ENCODE assay signal across 13 cellular contexts in the genomic region with DNA sequence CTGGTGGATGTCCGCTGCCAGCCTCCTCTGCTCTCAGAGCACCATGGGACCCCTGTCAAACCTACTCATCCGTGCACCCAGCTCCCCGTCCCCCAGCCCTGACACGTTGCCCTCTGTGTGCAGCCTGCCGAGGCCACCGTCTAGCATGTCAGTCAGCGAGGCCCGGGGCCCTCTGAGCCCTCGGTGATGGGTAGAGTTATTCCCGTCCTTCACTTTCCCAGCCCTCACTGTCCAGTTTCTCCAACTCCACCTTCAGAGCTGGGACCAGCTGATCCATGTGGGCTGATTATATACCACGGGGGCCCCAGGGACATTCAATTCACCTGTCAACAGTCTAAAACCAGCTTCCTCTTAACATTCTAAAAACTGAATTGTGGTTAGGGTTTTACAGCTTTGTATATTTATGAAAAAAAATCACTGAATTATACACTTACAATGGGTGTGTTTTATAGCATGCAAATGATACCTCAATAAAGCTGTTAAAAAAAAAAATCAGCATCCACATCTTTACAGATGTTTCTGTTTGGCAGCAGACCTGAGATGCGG.
DNase-seq lines count a peak whose midpoint lies in the region; ATAC-seq, FAIRE-seq and TF ChIP-seq lines count a peak whose summit lies in the region.
"Had no signal": no experiment of that assay in that cellular context is flagged by ENCODE, and none has a peak within 500 bp of the region (broad histone marks: within the 10 kb centered on the region; RNA-seq: fewer than 3 reads in every experiment).

No MANE protein-coding gene starts in this region.

- H3K4me3 Mint-ChIP-seq in CD8-positive, alpha-beta T cell, result peak overlapping the region; percentile 79

- peak overlapping the region; percentile 7 for H3K4me3 ChIP-seq in CD8-positive, alpha-beta T cell (ENCODE audit: low read depth, low read length)
- no peak overlapping the region for H3K4me3 ChIP-seq in kidney (ENCODE audit: low read length in 2 of 2)
- H3K4me3 ChIP-seq: colonic mucosa had no signal

- H3K9me3 ChIP-seq in CD8-positive, alpha-beta T cell (ENCODE audit: low read length), result no peaks in the 10 kb centered on the region
- H3K9me3 ChIP-seq in kidney (ENCODE audit: control insufficient read depth in 1 of 2, low read length in 2 of 2), result no peaks in the 10 kb centered on the region
- H3K9me3 ChIP-seq: colonic mucosa had no signal

- CTCF ChIA-PET in CD8-positive, alpha-beta T cell (lab: Charles Lee), result interaction anchor here (0.6 to 14.1 kb wide), 11 partner anchors 15 to 1335 kb away, joined by 3 to 163 read pairs (median 10); a partner anchor contains a TSS

- peaks cover 21% of the 10 kb centered on the region for H3K36me3 ChIP-seq in CD8-positive, alpha-beta T cell (ENCODE audit: insufficient read depth, low read length)
- no peaks in the 10 kb centered on the region for H3K36me3 ChIP-seq in kidney (ENCODE audit: control insufficient read depth in 1 of 2, insufficient read depth in 2 of 2, low read length in 2 of 2)
- H3K36me3 ChIP-seq: colonic mucosa had no signal

- no peak for TF ChIP-seq CTCF in CD8-positive, alpha-beta T cell (IDR thresholded peaks at IDR 0.05)
- TF ChIP-seq CTCF in kidney (IDR thresholded peaks at IDR 0.05; ENCODE audit: borderline replicate concordance, extremely low read depth, insufficient read depth) (no peak), GM13977 (IDR thresholded peaks at IDR 0.05; ENCODE audit: extremely low read depth, insufficient read depth, missing control alignments) (no peak)

- H3K36me3 Mint-ChIP-seq in CD8-positive, alpha-beta T cell, result peaks cover 67% of the 10 kb centered on the region

- no peaks in the 10 kb centered on the region for H3K27me3 ChIP-seq in CD8-positive, alpha-beta T cell (ENCODE audit: insufficient read depth, low read length)
- H3K27me3 ChIP-seq: colonic mucosa had no signal

- H3K9me3 Mint-ChIP-seq in CD8-positive, alpha-beta T cell, result no peaks in the 10 kb centered on the region

- POLR2A ChIA-PET in CD8-positive, alpha-beta T cell (lab: Charles Lee), result interaction anchor here (0.6 to 5.9 kb wide), 21 partner anchors 12 to 153 kb away, joined by 3 to 33 read pairs (median 6); a partner anchor contains a TSS

- H3K27ac Mint-ChIP-seq in CD8-positive, alpha-beta T cell, result peak overlapping the region; percentile 94

- H3K4me1 ChIP-seq in CD8-positive, alpha-beta T cell (ENCODE audit: insufficient read depth, low read length), result peaks cover 81% of the 10 kb centered on the region
- peaks cover 9 to 14% of the 10 kb centered on the region in 2 donors for H3K4me1 ChIP-seq in kidney (ENCODE audit: control insufficient read depth in 1 of 2, insufficient read depth in 1 of 2, low read depth in 1 of 2, low read length in 2 of 2)
- H3K4me1 ChIP-seq: colonic mucosa had no signal

- H3K9ac ChIP-seq in kidney (ENCODE audit: low read length in 2 of 2), result no peak overlapping the region

- peak overlapping the region; percentile 18 for H3K27ac ChIP-seq in CD8-positive, alpha-beta T cell (ENCODE audit: low read depth, low read length)
- H3K27ac ChIP-seq in kidney (ENCODE audit: low read depth in 2 of 2, low read length in 2 of 2), result no peak overlapping the region
- H3K27ac ChIP-seq: colonic mucosa had no signal

- no peak for FAIRE-seq in kidney (lab: Jason Lieb, UNC)

- ATAC-seq in CD8-positive, alpha-beta T cell, result peak; percentile 25
- ATAC-seq in GM21825 (IDR thresholded peaks at IDR 0.05; ENCODE audit: unreplicated experiment), result no peak

- H3K27me3 Mint-ChIP-seq in CD8-positive, alpha-beta T cell (ENCODE audit: low read depth), result no peaks in the 10 kb centered on the region

- in situ Hi-C loops in GM13977 (cut with MboI; ENCODE audit: low pct_unique_long_range_greater_than_20kb, low sequenced_read_pairs, unreplicated experiment), result no loop called here

- intact Hi-C loops in CD8-positive, alpha-beta T cell (cut with DNase I, micrococcal nuclease), result loop anchor here in 1 of 2 experiments (5.0 kb wide), 1 partner anchor 41 kb away; no protein-coding TSS in a partner anchor
- intact Hi-C loops in kidney (cut with DNase I), result no loop called here

- H3K4me1 Mint-ChIP-seq in CD8-positive, alpha-beta T cell (ENCODE audit: low read depth), result peaks cover 92% of the 10 kb centered on the region

- DNase-seq in CD8-positive, alpha-beta T cell, result no peak
- peak; percentile 50 to 59 for DNase-seq in NCI-H526 (lab: John Stamatoyannopoulos, UW)
- peak; percentile 60 for DNase-seq in kidney
- no peak for DNase-seq in stimulated activated CD4-positive, alpha-beta T cell treated with anti-CD3 and anti-CD28 coated beads, Interleukin-4, amount 100 ng/mL, for 1 hour
- no peak for DNase-seq in HuH-7 (ENCODE audit: low spot score)
- no peak for DNase-seq in GM13977 (ENCODE audit: low spot score)
- DNase-seq: colonic mucosa; islet precursor cell; NCI-H774; stimulated activated CD4-positive, alpha-beta T cell treated with anti-CD3 and anti-CD28 coated beads, Interleukin-1b, Interleukin-23, amount 100 ng/mL, for 48 hours; T1000 had no signal

- peak; percentile 29 for TF ChIP-seq POLR2A in GM19193 (IDR thresholded peaks at IDR 0.05; ENCODE audit: extremely low read depth, insufficient read depth, insufficient read length)

Comparison
In these comparisons a context has a peak if more than half of its experiments do, and no peak if none do; other contexts are left out.
1. DNase-seq: peak in NCI-H526 (2 of 2) and kidney (single experiment); none in CD8-positive, alpha-beta T cell (0 of 7), stimulated activated CD4-positive, alpha-beta T cell treated with anti-CD3 and anti-CD28 coated beads, Interleukin-4, amount 100 ng/mL, for 1 hour (single experiment), HuH-7 (single experiment) and GM13977 (single experiment).